ENCODE assay signal across 8 cellular contexts in the genomic region with DNA sequence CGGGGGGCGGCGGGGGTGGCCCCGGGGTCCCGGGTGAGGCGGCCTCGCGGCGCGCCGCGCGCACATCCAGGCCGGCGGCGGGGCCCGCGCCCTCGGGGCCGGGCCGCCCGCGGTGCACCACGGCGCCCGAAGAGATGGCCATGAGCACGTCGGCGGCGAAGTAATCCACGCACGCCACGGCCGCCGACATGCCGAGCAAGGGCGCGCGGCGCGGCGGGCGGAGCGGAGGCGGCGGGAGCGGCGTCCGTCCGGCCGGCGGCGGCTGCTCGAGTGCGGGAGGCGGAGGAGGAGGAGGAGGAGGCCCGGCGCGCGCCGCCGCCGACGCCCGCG. TPM values are rescaled to one million over a fixed set of nuclear protein-coding genes. Genes with fewer than 3 reads are reported as not detected.
DNase-seq lines count a peak whose midpoint lies in the region; ATAC-seq, FAIRE-seq and TF ChIP-seq lines count a peak whose summit lies in the region.

A gene (minus strand): TSS at position 272 of the 330 bp plus-strand sequence. CDS start 82 bp downstream, at position 190.

- in situ Hi-C loops in HepG2 (cut with HindIII; ENCODE audit: extremely low pct_ligation_motif_present, low pct_unique_long_range_greater_than_20kb) (no loop called here), transverse colon (cut with MboI; ENCODE audit: low pct_ligation_motif_present in 1 of 4, low pct_unique_long_range_greater_than_20kb in 1 of 4, low sequenced_read_pairs in 3 of 4) (no loop called here)

- H3K9me3 ChIP-seq in BE2C (no peaks in the 10 kb centered on the region; the same call in 1 of the 2 replicates), HEK293 (ENCODE audit: control insufficient read depth, insufficient read depth, low read depth, low read length) (no peaks in the 10 kb centered on the region), HepG2 (ENCODE audit: low read length) (no peaks in the 10 kb centered on the region), transverse colon (no peaks in the 10 kb centered on the region)

- TF ChIP-seq POLR2A in HepG2 (IDR thresholded peaks at IDR 0.05; ENCODE audit: insufficient read depth in 1 of 2, low read depth in 2 of 2, low read length in 2 of 2): peak in 1 of 2 experiments; percentile 48; a peak in 1 of 4 replicates
- no peak for TF ChIP-seq POLR2A in transverse colon (IDR thresholded peaks at IDR 0.05)
- TF ChIP-seq POLR2A in erythroblast (IDR thresholded peaks at IDR 0.05; ENCODE audit: low read length): no peak

- FAIRE-seq in HepG2 (lab: Jason Lieb, UNC) (no peak), frontal cortex (lab: Jason Lieb, UNC) (no peak)

- no peak for TF ChIP-seq CTCF in BE2C (IDR thresholded peaks at IDR 0.05; ENCODE audit: low read depth, low read length)
- TF ChIP-seq CTCF in HEK293 (tag by site-specific recombination; IDR thresholded peaks at IDR 0.05): no peak
- no peak for TF ChIP-seq CTCF in HepG2 (CRISPR knock-in tag; IDR thresholded peaks at IDR 0.05)
- TF ChIP-seq CTCF in transverse colon (IDR thresholded peaks at IDR 0.05): no peak

- H3K27me3 ChIP-seq in BE2C (no peaks in the 10 kb centered on the region), HepG2 (ENCODE audit: control insufficient read depth in 1 of 2, insufficient read depth in 2 of 2, low read length in 2 of 2) (no peaks in the 10 kb centered on the region; a peak in 1 of 5 replicates), transverse colon (no peaks in the 10 kb centered on the region)

- peak; percentile 6; the same call in 1 of the 2 replicates for TF ChIP-seq RAD21 in HepG2 (CRISPR knock-in tag; IDR thresholded peaks at IDR 0.05)

- peaks cover 28% of the 10 kb centered on the region; the same call in 1 of the 2 replicates for H4K20me1 ChIP-seq in HepG2 (ENCODE audit: insufficient read depth, low read length)

- intact Hi-C loops in HepG2 (cut with micrococcal nuclease; ENCODE audit: unreplicated experiment) (no loop called here), transverse colon (cut with DNase I; ENCODE audit: low total_unique reads) (no loop called here)

- peak within 1 kb of the TSS; percentile 89 for H3K9ac ChIP-seq in HepG2 (ENCODE audit: insufficient read depth, low read depth, low read length)

- DNase-seq in BE2C: no peak
- DNase-seq in HepG2 (ENCODE audit: low spot score): no peak
- DNase-seq in transverse colon: no peak
- DNase-seq in retina: no peak
- DNase-seq in erythroblast (lab: John Stamatoyannopoulos, UW): no peak
- no peak for DNase-seq in frontal cortex (ENCODE audit: low spot score in 2 of 2)

- WGBS in HepG2 (ENCODE audit: low lambda C conversion rate): no CpG with 5 or more reads among the region's 66 CpGs
- 0% methylated on average over 21 of the region's 66 CpGs; no CpG with 5 or more reads in 1 of the 2 donors for WGBS in transverse colon (ENCODE audit: low coverage in 1 of 2), 2 donors

- H3K27ac ChIP-seq in HEK293 (ENCODE audit: extremely low read depth, low read depth, low read length): peak within 1 kb of the TSS; percentile 82
- peak within 1 kb of the TSS; percentile 90 for H3K27ac ChIP-seq in angular gyrus (ENCODE audit: low read depth, low read length)
- H3K27ac ChIP-seq in HepG2 (ENCODE audit: extremely low read length, insufficient read depth, low read length): peak within 1 kb of the TSS; percentile 98
- H3K27ac ChIP-seq in transverse colon: peak within 1 kb of the TSS; percentile 91 to 96 (median 94)

- peaks cover 44% of the 10 kb centered on the region for H3K79me2 ChIP-seq in HepG2 (ENCODE audit: insufficient read depth, low read length)

- H3K4me2 ChIP-seq in HepG2 (ENCODE audit: low read depth, low read length): peak within 1 kb of the TSS; percentile 94

- H3K4me3 ChIP-seq in BE2C (ENCODE audit: low read depth, low read length): peak within 1 kb of the TSS; percentile 83
- peak within 1 kb of the TSS; percentile 60 for H3K4me3 ChIP-seq in HEK293 (ENCODE audit: low read depth, low read length)
- peak within 1 kb of the TSS; percentile 89 to 98 (median 91) for H3K4me3 ChIP-seq in HepG2 (replicated peaks in 1 of 3; ENCODE audit: insufficient read depth in 1 of 3, low read depth in 2 of 3, low read length in 3 of 3)
- H3K4me3 ChIP-seq in transverse colon: peak within 1 kb of the TSS; percentile 71 to 81 (median 76)

- TF ChIP-seq EP300 in HepG2 (IDR thresholded peaks at IDR 0.05; ENCODE audit: low read depth in 2 of 2, low read length in 2 of 2) (no peak), HepG2 (CRISPR knock-in tag; IDR thresholded peaks at IDR 0.05; ENCODE audit: borderline replicate concordance) (no peak), transverse colon (IDR thresholded peaks at IDR 0.05; ENCODE audit: low read depth) (no peak)

- no TSS peak for BruUV-seq in HepG2 (replicated peaks; lab: Mats Ljungman, UMichigan)

- CTCF ChIA-PET in HEK293 (lab: Yijun Ruan, JAX) (no interaction called here), HepG2 (lab: Yijun Ruan, JAX; ENCODE audit: low intra/inter-chr PET ratio, low total read pairs) (no interaction called here)

- peaks cover 4% of the 10 kb centered on the region for H3K36me3 ChIP-seq in BE2C
- no peaks in the 10 kb centered on the region; a peak in 1 of 3 replicates for H3K36me3 ChIP-seq in HEK293 (ENCODE audit: control insufficient read depth in 2 of 2, insufficient read depth in 1 of 2, low read length in 2 of 2)
- no peaks in the 10 kb centered on the region for H3K36me3 ChIP-seq in HepG2 (replicated peaks in 1 of 2; ENCODE audit: control insufficient read depth in 1 of 2, insufficient read depth in 2 of 2, low read length in 2 of 2)
- H3K36me3 ChIP-seq in transverse colon: no peaks in the 10 kb centered on the region

- POLR2A ChIA-PET in HEK293 (lab: Yijun Ruan, JAX): no interaction called here
- POLR2A ChIA-PET in HepG2 (lab: Yijun Ruan, JAX): no interaction called here

- H2AFZ ChIP-seq in HepG2 (ENCODE audit: low read length): no peak within 1 kb of the TSS

- H3K4me1 ChIP-seq in BE2C: peaks cover 19% of the 10 kb centered on the region
- H3K4me1 ChIP-seq in HEK293 (ENCODE audit: control insufficient read depth, insufficient read depth, low read length): peaks cover 21% of the 10 kb centered on the region
- H3K4me1 ChIP-seq in HepG2 (ENCODE audit: insufficient read depth, low read length): peaks cover 64% of the 10 kb centered on the region
- H3K4me1 ChIP-seq in transverse colon: peaks cover 41 to 55% (median 47%) of the 10 kb centered on the region in 4 donors

- ATAC-seq in HepG2: no peak

TF ChIP-seq in HEK293, 187 proteins besides CTCF, POLR2A, EP300 and RAD21 (continues in another document):
- TF ChIP-seq GFI1B (tag by site-specific recombination; IDR thresholded peaks at IDR 0.05): no peak
- no peak for TF ChIP-seq ZNF391 (tag by site-specific recombination; IDR thresholded peaks at IDR 0.05; ENCODE audit: borderline replicate concordance, low read depth)
- no peak for TF ChIP-seq ZNF555 (tag by site-specific recombination; conservative IDR thresholded peaks at IDR 0.05)
- no peak for TF ChIP-seq ZNF23 (tag by site-specific recombination; IDR thresholded peaks at IDR 0.05; ENCODE audit: borderline replicate concordance)
- no peak for TF ChIP-seq ZNF16 (tag by site-specific recombination; IDR thresholded peaks at IDR 0.05; ENCODE audit: low read depth)

TF ChIP-seq in HepG2, 621 proteins besides CTCF, POLR2A, EP300 and RAD21 (continues in another document):
- TF ChIP-seq SMAD3 (CRISPR knock-in tag; IDR thresholded peaks at IDR 0.05) (no peak), SMARCC2 (IDR thresholded peaks at IDR 0.05) (no peak), ZNF20 (CRISPR knock-in tag; IDR thresholded peaks at IDR 0.05) (no peak), ZNF17 (CRISPR knock-in tag; IDR thresholded peaks at IDR 0.05) (no peak), GABPA (IDR thresholded peaks at IDR 0.05; ENCODE audit: low read depth, low read length) (no peak), GABPA (CRISPR knock-in tag; IDR thresholded peaks at IDR 0.05; ENCODE audit: low read depth) (no peak), SMC3 (IDR thresholded peaks at IDR 0.05; ENCODE audit: low read length) (no peak), SOX5 (CRISPR knock-in tag; IDR thresholded peaks at IDR 0.05; ENCODE audit: borderline replicate concordance) (no peak)
- TF ChIP-seq, protein P1, sequence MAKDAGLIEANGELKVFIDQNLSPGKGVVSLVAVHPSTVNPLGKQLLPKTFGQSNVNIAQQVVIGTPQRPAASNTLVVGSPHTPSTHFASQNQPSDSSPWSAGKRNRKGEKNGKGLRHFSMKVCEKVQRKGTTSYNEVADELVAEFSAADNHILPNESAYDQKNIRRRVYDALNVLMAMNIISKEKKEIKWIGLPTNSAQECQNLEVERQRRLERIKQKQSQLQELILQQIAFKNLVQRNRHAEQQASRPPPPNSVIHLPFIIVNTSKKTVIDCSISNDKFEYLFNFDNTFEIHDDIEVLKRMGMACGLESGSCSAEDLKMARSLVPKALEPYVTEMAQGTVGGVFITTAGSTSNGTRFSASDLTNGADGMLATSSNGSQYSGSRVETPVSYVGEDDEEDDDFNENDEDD (CRISPR knock-in tag; IDR thresholded peaks at IDR 0.05; ENCODE audit: borderline replicate concordance): no peak

RNA-seq across cellular contexts. Expression of the gene that starts here (rescaled TPM):
- polyA plus RNA-seq in BE2C (2012; ENCODE audit: insufficient read depth, insufficient read length, low read depth): 112 TPM
- total RNA-seq in HepG2 (2016; rRNA removed; fragmentation: Illumina TruSeq; extraction: Trizol) (6.2 and 6.7 TPM in 2 replicates), transverse colon (10 to 100 TPM in 3 of 4 donors, 1 to 10 TPM in 1; 9.0 to 18.3 (median 11.6) TPM), frontal cortex (2.9 TPM)
- total RNA-seq in HepG2 (2016; cell fraction: cytosol; rRNA removed; fragmentation: Illumina TruSeq; extraction: Trizol; ENCODE audit: low read depth): 2.1 and 2.2 TPM in 2 replicates
- 5.5 and 5.9 TPM in 2 replicates for total RNA-seq in HepG2 (2016; cell fraction: insoluble cytoplasmic fraction; rRNA removed; fragmentation: Illumina TruSeq; extraction: Trizol)
- 8.3 and 8.9 TPM in 2 replicates for total RNA-seq in HepG2 (2016; cell fraction: membrane; rRNA removed; fragmentation: Illumina TruSeq; extraction: Trizol)
- 4.0 and 4.8 TPM in 2 replicates for total RNA-seq in HepG2 (2016; cell fraction: nucleus; rRNA removed; fragmentation: Illumina TruSeq; extraction: Trizol)
- 3.5 and 4.7 TPM in 2 replicates for polyA plus RNA-seq in HepG2 (2011; rRNA removed)
- 3.7 and 7.0 TPM in 2 replicates for polyA plus RNA-seq in HepG2 (2011; cell fraction: cytosol; rRNA removed)
- 16.7 and 31.9 TPM in 2 replicates for polyA plus RNA-seq in HepG2 (2011; cell fraction: nucleus; rRNA removed)
- 8.3 and 9.4 TPM in 2 replicates for polyA plus RNA-seq in HepG2 (2012)
- 3.2 and 3.4 TPM in 2 replicates for polyA plus RNA-seq in HepG2 (2016; cell fraction: cytosol; fragmentation: Illumina TruSeq; extraction: Trizol; ENCODE audit: low read depth)
- polyA plus RNA-seq in HepG2 (2016; cell fraction: insoluble cytoplasmic fraction; fragmentation: Illumina TruSeq; extraction: Trizol; ENCODE audit: low read depth): 12.0 and 14.3 TPM in 2 replicates
- 8.9 and 9.3 TPM in 2 replicates for polyA plus RNA-seq in HepG2 (2016; cell fraction: membrane; fragmentation: Illumina TruSeq; extraction: Trizol; ENCODE audit: low read depth)
- polyA plus RNA-seq in HepG2 (2016; cell fraction: nucleus; fragmentation: Illumina TruSeq; extraction: Trizol; ENCODE audit: insufficient read depth, low read depth): 11.4 and 12.0 TPM in 2 replicates
- polyA minus RNA-seq in HepG2 (2011; rRNA and poly(A)+ RNA removed; ENCODE audit: low replicate concordance): 3.1 and 9.7 TPM in 2 replicates
- 8.9 and 15.3 TPM in 2 replicates for polyA minus RNA-seq in HepG2 (2011; cell fraction: cytosol; rRNA and poly(A)+ RNA removed)
- 2.1 and 2.2 TPM in 2 replicates for polyA minus RNA-seq in HepG2 (2011; cell fraction: nucleus; rRNA and poly(A)+ RNA removed)
